In the genomic region with DNA sequence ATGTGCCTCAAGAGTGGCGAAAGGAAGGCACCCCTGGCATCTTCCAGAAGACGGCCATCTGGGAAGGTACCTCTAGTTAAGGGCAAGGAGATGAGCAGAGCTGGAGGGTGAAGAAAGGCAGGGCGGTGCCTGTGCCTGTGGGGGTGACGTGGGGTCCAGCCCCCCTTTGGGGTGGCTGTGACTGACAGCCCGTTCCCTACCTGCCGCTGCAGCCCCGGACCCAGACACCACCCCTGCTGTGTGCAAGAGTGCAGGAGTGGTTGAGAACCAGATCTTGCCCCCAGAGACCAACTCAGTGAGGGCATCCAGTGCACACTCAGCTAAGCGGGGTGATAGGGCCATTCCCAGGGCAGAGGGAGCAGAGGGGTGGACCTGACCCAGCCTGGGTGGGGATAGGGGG, we compare ENCODE assay signal across 17 cellular contexts. TPM values are rescaled to one million over a fixed set of nuclear protein-coding genes. Genes with fewer than 3 reads are reported as not detected.
DNase-seq lines count a peak whose midpoint lies in the region; ATAC-seq and TF ChIP-seq lines count a peak whose summit lies in the region.
"Had no signal": no experiment of that assay in that cellular context is flagged by ENCODE, and none has a peak within 500 bp of the region (broad histone marks: within the 10 kb centered on the region; RNA-seq: fewer than 3 reads in every experiment).

No MANE protein-coding gene starts in this region.

- H3K4me3 ChIP-seq in left ventricle myocardium inferior (no peak overlapping the region), iPS-20b (ENCODE audit: low read length) (peak overlapping the region; percentile 83; the same call in 1 of the 2 replicates)

- POLR2A ChIA-PET in WTC11 (lab: Charles Lee): no interaction called here

- peaks cover 75% of the 10 kb centered on the region for H3K27me3 ChIP-seq in left ventricle myocardium inferior (ENCODE audit: low read depth)
- H3K27me3 ChIP-seq in iPS-20b (ENCODE audit: insufficient read depth, low read length): no peaks in the 10 kb centered on the region
- H3K27me3 ChIP-seq: BE2C had no signal

- H3K4me1 Mint-ChIP-seq in WTC11: peaks cover 21% of the 10 kb centered on the region

- CTCF ChIA-PET in WTC11 (lab: Charles Lee): interaction anchor here (0.7 to 1.5 kb wide), 2 partner anchors 43 to 50 kb away, joined by 3 to 4 read pairs; no protein-coding TSS in a partner anchor

- H3K27ac Mint-ChIP-seq in WTC11: no peak overlapping the region

- H3K9me3 ChIP-seq in left ventricle myocardium inferior (replicated peaks) (no peaks in the 10 kb centered on the region), iPS-20b (ENCODE audit: insufficient read depth, low read depth, low read length) (no peaks in the 10 kb centered on the region)
- H3K9me3 ChIP-seq: BE2C had no signal

- intact Hi-C loops in cardiac septum (cut with DNase I): no loop called here
- intact Hi-C loops in left ventricle myocardium inferior (cut with micrococcal nuclease): no loop called here

- H3K36me3 ChIP-seq in left ventricle myocardium inferior (no peaks in the 10 kb centered on the region), iPS-20b (ENCODE audit: insufficient read depth, low read depth, low read length) (0 out of 2 replicates have a peak, but pooled peaks cover 8% of the 10 kb centered on the region)
- H3K36me3 ChIP-seq: BE2C had no signal

- H3K9me3 Mint-ChIP-seq in WTC11: no peaks in the 10 kb centered on the region

- H3K4me3 Mint-ChIP-seq in WTC11: peak overlapping the region; percentile 78

- peak; percentile 63 for DNase-seq in cardiac septum (ENCODE audit: low spot score)
- no peak for DNase-seq in left ventricle myocardium inferior
- DNase-seq in WTC11 (ENCODE audit: low spot score): no peak
- DNase-seq in Ammon's horn (ENCODE audit: low spot score): no peak
- DNase-seq: activated naive CD4-positive, alpha-beta T cell treated with anti-CD3 and anti-CD28 coated beads, Interleukin-2, amount 50 U/mL, for 16 hours; BE2C; DMS79; GOT3; NCI-H187; NCI-H510A treated with DMSO at 0.1 percent for 48 hours; SIG-M5 had no signal

- H3K36me3 Mint-ChIP-seq in WTC11: peaks cover 20% of the 10 kb centered on the region

- H3K27ac ChIP-seq in left ventricle myocardium inferior (replicated peaks): no peak overlapping the region
- no peak overlapping the region for H3K27ac ChIP-seq in iPS-20b (ENCODE audit: low read length)

- H3K4me1 ChIP-seq in left ventricle myocardium inferior: peaks cover 5% of the 10 kb centered on the region
- H3K4me1 ChIP-seq in iPS-20b (ENCODE audit: insufficient read depth, low read length): peaks cover 5% of the 10 kb centered on the region; the same call in 1 of the 2 replicates
- H3K4me1 ChIP-seq: BE2C had no signal

- peaks cover 3% of the 10 kb centered on the region; the same call in 1 of the 2 replicates for H3K27me3 Mint-ChIP-seq in WTC11 (ENCODE audit: low read depth)

- no peak for ATAC-seq in WTC11
- ATAC-seq in GM21528 (IDR thresholded peaks at IDR 0.05; ENCODE audit: low FRiP score, unreplicated experiment): no peak
- ATAC-seq in GM18873 (IDR thresholded peaks at IDR 0.05; ENCODE audit: low FRiP score, unreplicated experiment): no peak

- H3K9ac ChIP-seq in iPS-20b (ENCODE audit: low read depth, low read length): no peak overlapping the region

- TF ChIP-seq CTCF in left ventricle myocardium inferior (IDR thresholded peaks at IDR 0.05; ENCODE audit: borderline replicate concordance) (no peak), WTC11 (IDR thresholded peaks at IDR 0.05) (no peak)

TF ChIP-seq in WTC11, 78 proteins besides CTCF, POLR2A, EP300 and RAD21 (continues in another document):
- TF ChIP-seq FOXK1 (CRISPR knock-in tag; IDR thresholded peaks at IDR 0.05): no peak
- TF ChIP-seq ZNF317 (CRISPR knock-in tag; IDR thresholded peaks at IDR 0.05; ENCODE audit: borderline replicate concordance, low read depth): no peak
- TF ChIP-seq, protein P1, sequence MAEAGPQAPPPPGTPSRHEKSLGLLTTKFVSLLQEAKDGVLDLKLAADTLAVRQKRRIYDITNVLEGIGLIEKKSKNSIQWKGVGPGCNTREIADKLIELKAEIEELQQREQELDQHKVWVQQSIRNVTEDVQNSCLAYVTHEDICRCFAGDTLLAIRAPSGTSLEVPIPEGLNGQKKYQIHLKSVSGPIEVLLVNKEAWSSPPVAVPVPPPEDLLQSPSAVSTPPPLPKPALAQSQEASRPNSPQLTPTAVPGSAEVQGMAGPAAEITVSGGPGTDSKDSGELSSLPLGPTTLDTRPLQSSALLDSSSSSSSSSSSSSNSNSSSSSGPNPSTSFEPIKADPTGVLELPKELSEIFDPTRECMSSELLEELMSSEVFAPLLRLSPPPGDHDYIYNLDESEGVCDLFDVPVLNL (CRISPR knock-in tag; IDR thresholded peaks at IDR 0.05; ENCODE audit: borderline replicate concordance, low read depth): no peak
- TF ChIP-seq, protein P2, sequence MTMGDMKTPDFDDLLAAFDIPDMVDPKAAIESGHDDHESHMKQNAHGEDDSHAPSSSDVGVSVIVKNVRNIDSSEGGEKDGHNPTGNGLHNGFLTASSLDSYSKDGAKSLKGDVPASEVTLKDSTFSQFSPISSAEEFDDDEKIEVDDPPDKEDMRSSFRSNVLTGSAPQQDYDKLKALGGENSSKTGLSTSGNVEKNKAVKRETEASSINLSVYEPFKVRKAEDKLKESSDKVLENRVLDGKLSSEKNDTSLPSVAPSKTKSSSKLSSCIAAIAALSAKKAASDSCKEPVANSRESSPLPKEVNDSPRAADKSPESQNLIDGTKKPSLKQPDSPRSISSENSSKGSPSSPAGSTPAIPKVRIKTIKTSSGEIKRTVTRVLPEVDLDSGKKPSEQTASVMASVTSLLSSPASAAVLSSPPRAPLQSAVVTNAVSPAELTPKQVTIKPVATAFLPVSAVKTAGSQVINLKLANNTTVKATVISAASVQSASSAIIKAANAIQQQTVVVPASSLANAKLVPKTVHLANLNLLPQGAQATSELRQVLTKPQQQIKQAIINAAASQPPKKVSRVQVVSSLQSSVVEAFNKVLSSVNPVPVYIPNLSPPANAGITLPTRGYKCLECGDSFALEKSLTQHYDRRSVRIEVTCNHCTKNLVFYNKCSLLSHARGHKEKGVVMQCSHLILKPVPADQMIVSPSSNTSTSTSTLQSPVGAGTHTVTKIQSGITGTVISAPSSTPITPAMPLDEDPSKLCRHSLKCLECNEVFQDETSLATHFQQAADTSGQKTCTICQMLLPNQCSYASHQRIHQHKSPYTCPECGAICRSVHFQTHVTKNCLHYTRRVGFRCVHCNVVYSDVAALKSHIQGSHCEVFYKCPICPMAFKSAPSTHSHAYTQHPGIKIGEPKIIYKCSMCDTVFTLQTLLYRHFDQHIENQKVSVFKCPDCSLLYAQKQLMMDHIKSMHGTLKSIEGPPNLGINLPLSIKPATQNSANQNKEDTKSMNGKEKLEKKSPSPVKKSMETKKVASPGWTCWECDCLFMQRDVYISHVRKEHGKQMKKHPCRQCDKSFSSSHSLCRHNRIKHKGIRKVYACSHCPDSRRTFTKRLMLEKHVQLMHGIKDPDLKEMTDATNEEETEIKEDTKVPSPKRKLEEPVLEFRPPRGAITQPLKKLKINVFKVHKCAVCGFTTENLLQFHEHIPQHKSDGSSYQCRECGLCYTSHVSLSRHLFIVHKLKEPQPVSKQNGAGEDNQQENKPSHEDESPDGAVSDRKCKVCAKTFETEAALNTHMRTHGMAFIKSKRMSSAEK (CRISPR knock-in tag; IDR thresholded peaks at IDR 0.05; ENCODE audit: borderline replicate concordance): no peak
- TF ChIP-seq, protein P3, sequence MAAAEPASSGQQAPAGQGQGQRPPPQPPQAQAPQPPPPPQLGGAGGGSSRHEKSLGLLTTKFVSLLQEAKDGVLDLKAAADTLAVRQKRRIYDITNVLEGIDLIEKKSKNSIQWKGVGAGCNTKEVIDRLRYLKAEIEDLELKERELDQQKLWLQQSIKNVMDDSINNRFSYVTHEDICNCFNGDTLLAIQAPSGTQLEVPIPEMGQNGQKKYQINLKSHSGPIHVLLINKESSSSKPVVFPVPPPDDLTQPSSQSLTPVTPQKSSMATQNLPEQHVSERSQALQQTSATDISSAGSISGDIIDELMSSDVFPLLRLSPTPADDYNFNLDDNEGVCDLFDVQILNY (CRISPR knock-in tag; IDR thresholded peaks at IDR 0.05): no peak
- TF ChIP-seq, protein P4, sequence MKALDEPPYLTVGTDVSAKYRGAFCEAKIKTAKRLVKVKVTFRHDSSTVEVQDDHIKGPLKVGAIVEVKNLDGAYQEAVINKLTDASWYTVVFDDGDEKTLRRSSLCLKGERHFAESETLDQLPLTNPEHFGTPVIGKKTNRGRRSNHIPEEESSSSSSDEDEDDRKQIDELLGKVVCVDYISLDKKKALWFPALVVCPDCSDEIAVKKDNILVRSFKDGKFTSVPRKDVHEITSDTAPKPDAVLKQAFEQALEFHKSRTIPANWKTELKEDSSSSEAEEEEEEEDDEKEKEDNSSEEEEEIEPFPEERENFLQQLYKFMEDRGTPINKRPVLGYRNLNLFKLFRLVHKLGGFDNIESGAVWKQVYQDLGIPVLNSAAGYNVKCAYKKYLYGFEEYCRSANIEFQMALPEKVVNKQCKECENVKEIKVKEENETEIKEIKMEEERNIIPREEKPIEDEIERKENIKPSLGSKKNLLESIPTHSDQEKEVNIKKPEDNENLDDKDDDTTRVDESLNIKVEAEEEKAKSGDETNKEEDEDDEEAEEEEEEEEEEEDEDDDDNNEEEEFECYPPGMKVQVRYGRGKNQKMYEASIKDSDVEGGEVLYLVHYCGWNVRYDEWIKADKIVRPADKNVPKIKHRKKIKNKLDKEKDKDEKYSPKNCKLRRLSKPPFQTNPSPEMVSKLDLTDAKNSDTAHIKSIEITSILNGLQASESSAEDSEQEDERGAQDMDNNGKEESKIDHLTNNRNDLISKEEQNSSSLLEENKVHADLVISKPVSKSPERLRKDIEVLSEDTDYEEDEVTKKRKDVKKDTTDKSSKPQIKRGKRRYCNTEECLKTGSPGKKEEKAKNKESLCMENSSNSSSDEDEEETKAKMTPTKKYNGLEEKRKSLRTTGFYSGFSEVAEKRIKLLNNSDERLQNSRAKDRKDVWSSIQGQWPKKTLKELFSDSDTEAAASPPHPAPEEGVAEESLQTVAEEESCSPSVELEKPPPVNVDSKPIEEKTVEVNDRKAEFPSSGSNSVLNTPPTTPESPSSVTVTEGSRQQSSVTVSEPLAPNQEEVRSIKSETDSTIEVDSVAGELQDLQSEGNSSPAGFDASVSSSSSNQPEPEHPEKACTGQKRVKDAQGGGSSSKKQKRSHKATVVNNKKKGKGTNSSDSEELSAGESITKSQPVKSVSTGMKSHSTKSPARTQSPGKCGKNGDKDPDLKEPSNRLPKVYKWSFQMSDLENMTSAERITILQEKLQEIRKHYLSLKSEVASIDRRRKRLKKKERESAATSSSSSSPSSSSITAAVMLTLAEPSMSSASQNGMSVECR (CRISPR knock-in tag; IDR thresholded peaks at IDR 0.05; ENCODE audit: borderline replicate concordance): no peak
- no peak for TF ChIP-seq JAZF1 (CRISPR knock-in tag; IDR thresholded peaks at IDR 0.05)

RNA-seq across cellular contexts. Expression of a gene that starts 4.3 kb away (rescaled TPM):
- not detected for total RNA-seq in cardiac septum
- total RNA-seq in left ventricle myocardium inferior: not detected
- not detected in 3 replicates for total RNA-seq in WTC11 (2021)
- total RNA-seq: activated CD8-positive, alpha-beta memory T cell treated with anti-CD3 and anti-CD28 coated beads for 36 hours; lower leg skin; renal cortical epithelial cell had no signal

RNA-seq across cellular contexts. Expression of a gene that starts 46.3 kb away (rescaled TPM):
- 0.19 TPM for total RNA-seq in cardiac septum
- total RNA-seq in left ventricle myocardium inferior: 0.30 TPM
- total RNA-seq in WTC11 (2021): 5.7 to 6.5 TPM (median 5.8 TPM) in 3 replicates
- total RNA-seq: lower leg skin, renal cortical epithelial cell had no signal
